In the genomic region with DNA sequence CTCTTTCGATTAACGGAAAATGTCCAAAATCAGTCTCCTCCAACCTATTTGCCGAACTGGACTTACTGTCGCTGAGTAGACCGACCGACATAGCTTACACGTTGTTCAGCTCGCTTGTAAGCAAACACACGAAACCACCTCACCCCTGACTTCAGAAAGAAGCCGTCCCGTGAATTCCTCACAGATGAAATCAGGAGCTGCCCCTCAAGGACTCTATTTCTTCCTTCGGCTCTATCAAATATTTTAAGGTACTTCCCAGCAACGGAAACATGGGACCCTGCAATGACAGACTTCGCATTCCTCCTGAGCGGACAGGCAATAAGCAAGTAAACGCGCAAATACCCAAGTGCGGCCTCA, we compare ENCODE assay signal across 8 cellular contexts. TPM values are rescaled to one million over a fixed set of nuclear protein-coding genes. Genes with fewer than 3 reads are reported as not detected.
DNase-seq lines count a peak whose midpoint lies in the region; ATAC-seq lines count a peak whose summit lies in the region.

No MANE protein-coding gene starts in this region.

- no peak overlapping the region for H2BK15ac ChIP-seq in neuronal stem cell (ENCODE audit: low read length)

- H3K4ac ChIP-seq in neuronal stem cell (ENCODE audit: low read length): peak overlapping the region; percentile 98

- H3K27ac ChIP-seq in epithelial cell of prostate (peak overlapping the region; percentile 88), neuronal stem cell (replicated peaks; ENCODE audit: low read length) (peak overlapping the region; percentile 75)

- H3K9me3 ChIP-seq in neuronal stem cell (replicated peaks in 1 of 2; ENCODE audit: control insufficient read depth in 2 of 2, insufficient read depth in 1 of 2, low read depth in 1 of 2, low read length in 2 of 2): no peaks in the 10 kb centered on the region

- H3K9ac ChIP-seq in neuronal stem cell (ENCODE audit: low read depth, low read length, poor library complexity): peak overlapping the region; percentile 94

- ATAC-seq in HG02798 (IDR thresholded peaks at IDR 0.05; ENCODE audit: poor library complexity, unreplicated experiment): no peak
- ATAC-seq in HG03565 (IDR thresholded peaks at IDR 0.05; ENCODE audit: unreplicated experiment): no peak

- H3K27me3 ChIP-seq in neuronal stem cell (ENCODE audit: control insufficient read depth in 3 of 3, insufficient read depth in 3 of 3, low read depth in 1 of 3, low read length in 3 of 3): no peaks in the 10 kb centered on the region

- no peak overlapping the region for H4K91ac ChIP-seq in neuronal stem cell (ENCODE audit: low read depth, low read length, poor library complexity)

- H4K8ac ChIP-seq in neuronal stem cell (ENCODE audit: low read depth, low read length): no peak overlapping the region

- peaks cover 24 to 63% of the 10 kb centered on the region in 2 donors for H3K36me3 ChIP-seq in neuronal stem cell (replicated peaks in 1 of 2; ENCODE audit: control insufficient read depth in 2 of 2, insufficient read depth in 2 of 2, low read length in 2 of 2)

- no peak overlapping the region for H2BK5ac ChIP-seq in neuronal stem cell (ENCODE audit: low read length)

- DNase-seq in DMS53 (lab: John Stamatoyannopoulos, UW): peak; percentile 61
- DNase-seq in DMS53 treated with DMSO at 0.1 percent for 48 hours (lab: John Stamatoyannopoulos, UW; ENCODE audit: unreplicated experiment): no peak
- DNase-seq in RKO (ENCODE audit: low spot score): peak; percentile 80
- no peak for DNase-seq in epithelial cell of prostate (ENCODE audit: low read depth, low spot score)
- no peak for DNase-seq in neuronal stem cell (ENCODE audit: low spot score)
- DNase-seq in stimulated activated CD4-positive, alpha-beta T cell treated with anti-CD3 and anti-CD28 coated beads, Interleukin-2, amount 100 ng/mL, for 48 hours: no peak

- H3K23ac ChIP-seq in neuronal stem cell (ENCODE audit: low read depth, low read length, poor library complexity): no peak overlapping the region

- H3K4me2 ChIP-seq in neuronal stem cell (ENCODE audit: insufficient read depth, low read length, poor library complexity, severe bottlenecking): peak overlapping the region; percentile 66

- no peak overlapping the region for H2BK120ac ChIP-seq in neuronal stem cell (ENCODE audit: low read depth, low read length)

- H3K79me1 ChIP-seq in neuronal stem cell (ENCODE audit: low read depth, low read length): peaks cover 8% of the 10 kb centered on the region

- WGBS in neuronal stem cell (ENCODE audit: extremely low coverage in 2 of 2, insufficient read length in 2 of 2, insufficient replicate concordance in 1 of 2), 2 donors: no CpG with 5 or more reads among the region's 18 CpGs

- H2AK5ac ChIP-seq in neuronal stem cell (ENCODE audit: low read depth, low read length): peak overlapping the region; percentile 99

- peaks cover 3 to 8% of the 10 kb centered on the region in 2 donors for H3K4me1 ChIP-seq in neuronal stem cell (ENCODE audit: control insufficient read depth in 2 of 2, insufficient read depth in 1 of 2, low read depth in 1 of 2, low read length in 2 of 2)

- H3K18ac ChIP-seq in neuronal stem cell (ENCODE audit: low read length): peak overlapping the region; percentile 97

- no peak overlapping the region for H3K14ac ChIP-seq in neuronal stem cell (ENCODE audit: low read length)

- H3K4me3 ChIP-seq in neuronal stem cell (ENCODE audit: low read length in 2 of 2): peak overlapping the region; percentile 92 to 98

- no peak overlapping the region for H2BK12ac ChIP-seq in neuronal stem cell (ENCODE audit: low read length)

- H2AFZ ChIP-seq in neuronal stem cell (ENCODE audit: low read length): peak overlapping the region; percentile 92

RNA-seq across cellular contexts. Expression of gene GID8, which starts 1.0 kb away (rescaled TPM):
- polyA plus RNA-seq in neuronal stem cell (2013, experiment 1 of 2): 34.3 TPM
- polyA plus RNA-seq in neuronal stem cell (2013, experiment 2 of 2): 35.7 TPM

RNA-seq across cellular contexts. Expression of gene DIDO1, which starts 10.7 kb away (rescaled TPM):
- 50.1 TPM for polyA plus RNA-seq in neuronal stem cell (2013, experiment 1 of 2)
- polyA plus RNA-seq in neuronal stem cell (2013, experiment 2 of 2): 49.8 TPM

RNA-seq across cellular contexts. Expression of gene SLC17A9, which starts 15.5 kb away (rescaled TPM):
- polyA plus RNA-seq in neuronal stem cell (2013, experiment 1 of 2): 1.6 TPM
- 1.9 TPM for polyA plus RNA-seq in neuronal stem cell (2013, experiment 2 of 2)

Comparison
In these comparisons a context has a peak if more than half of its experiments do, and no peak if none do; other contexts are left out.
1. DNase-seq: peak in DMS53 (single experiment) and RKO (single experiment); none in DMS53 treated with DMSO at 0.1 percent for 48 hours (single experiment), epithelial cell of prostate (single experiment), neuronal stem cell (single experiment) and stimulated activated CD4-positive, alpha-beta T cell treated with anti-CD3 and anti-CD28 coated beads, Interleukin-2, amount 100 ng/mL, for 48 hours (0 of 2).